In the genomic region with DNA sequence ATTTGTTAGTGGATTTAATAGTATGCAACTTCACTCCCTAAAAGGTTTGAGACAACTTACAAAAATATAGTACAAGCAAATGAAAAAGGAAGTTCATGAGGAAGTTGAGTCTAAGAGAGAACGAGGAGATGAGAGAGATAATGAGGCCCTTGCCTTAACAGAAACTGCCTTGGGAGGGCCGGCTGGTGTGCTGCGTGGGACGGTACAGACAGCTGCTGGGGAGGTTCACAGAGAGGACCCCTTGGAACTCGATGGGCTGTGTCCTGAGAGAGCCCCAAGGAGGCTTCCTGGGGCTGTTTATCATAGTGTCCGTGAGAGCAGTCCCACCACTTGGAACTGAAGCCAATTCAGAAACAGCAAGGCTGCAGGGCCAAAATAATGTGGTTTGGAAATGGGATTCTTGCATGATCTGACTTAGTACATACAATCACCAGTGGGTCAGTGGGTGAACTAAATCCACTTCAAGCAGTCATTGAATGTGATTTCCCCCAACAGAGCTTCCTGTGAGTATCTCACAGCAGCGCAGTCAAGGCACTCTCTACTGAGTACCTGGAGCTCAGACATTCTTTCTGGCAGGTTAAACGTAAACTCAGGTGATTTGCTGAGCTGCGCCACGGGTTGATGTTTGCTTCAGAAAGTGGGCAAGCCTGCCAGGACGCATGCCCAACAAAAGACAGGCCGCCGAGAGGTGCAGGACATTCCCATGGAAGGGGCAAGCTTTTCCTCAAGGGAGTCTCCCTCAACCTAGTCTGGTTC, we compare ENCODE assay signal across 9 cellular contexts.
A peak's percentile ranks its signal among the peaks of the same experiment; 100 is the strongest.
DNase-seq lines count a peak whose midpoint lies in the region; ATAC-seq, FAIRE-seq and TF ChIP-seq lines count a peak whose summit lies in the region.
"Had no signal": no experiment of that assay in that cellular context is flagged by ENCODE, and none has a peak within 500 bp of the region (broad histone marks: within the 10 kb centered on the region; RNA-seq: fewer than 3 reads in every experiment).

No MANE protein-coding gene starts in this region.

- H2BK15ac ChIP-seq in mesendoderm (replicated peaks; ENCODE audit: low read depth), result no peak overlapping the region

- TF ChIP-seq CTCF in endothelial cell (IDR thresholded peaks at IDR 0.05; ENCODE audit: unreplicated experiment) (no peak), MM.1S (IDR thresholded peaks at IDR 0.05; ENCODE audit: low read length) (no peak)

- H2BK120ac ChIP-seq in mesendoderm (ENCODE audit: low read depth, low read length), result no peak overlapping the region

- H3K4me3 ChIP-seq in mesendoderm (ENCODE audit: low read length) (no peak overlapping the region), MM.1S (ENCODE audit: low read length) (no peak overlapping the region)

- no peak overlapping the region for H2AK5ac ChIP-seq in mesendoderm (ENCODE audit: low read length)

- H3K27ac ChIP-seq in mesendoderm (ENCODE audit: low read depth, low read length) (no peak overlapping the region), MM.1S (ENCODE audit: low read length) (no peak overlapping the region)

- H3K4me2 ChIP-seq in mesendoderm (ENCODE audit: low read length), result no peak overlapping the region
- no peak overlapping the region for H3K4me2 ChIP-seq in MM.1S (ENCODE audit: low read depth, low read length)

- H3K56ac ChIP-seq in mesendoderm (ENCODE audit: low read length), result no peak overlapping the region

- no peak overlapping the region for H3K9ac ChIP-seq in mesendoderm (ENCODE audit: low read length)
- no peak overlapping the region for H3K9ac ChIP-seq in MM.1S (ENCODE audit: low read length)

- H3K79me1 ChIP-seq in mesendoderm (ENCODE audit: low read length), result no peaks in the 10 kb centered on the region

- peak; percentile 76 for FAIRE-seq in GM12891 (lab: Jason Lieb, UNC)

- H3K9me3 Mint-ChIP-seq in endothelial cell (ENCODE audit: unreplicated experiment), result no peaks in the 10 kb centered on the region

- H3K36me3 ChIP-seq in mesendoderm (ENCODE audit: control insufficient read depth, insufficient read depth, low read length) (no peaks in the 10 kb centered on the region), MM.1S (replicated peaks; ENCODE audit: insufficient read depth, low read length) (no peaks in the 10 kb centered on the region)

- no peaks in the 10 kb centered on the region for H3K9me3 ChIP-seq in MM.1S (replicated peaks; ENCODE audit: insufficient read depth, low read length)

- peaks cover 9% of the 10 kb centered on the region for H3K4me1 ChIP-seq in mesendoderm (ENCODE audit: control insufficient read depth, low read depth, low read length)
- H3K4me1 ChIP-seq in MM.1S (ENCODE audit: low read length), result no peaks in the 10 kb centered on the region

- no peak overlapping the region for H3K18ac ChIP-seq in mesendoderm (ENCODE audit: low read length)

- no peak overlapping the region for H3K4ac ChIP-seq in mesendoderm (ENCODE audit: low read depth, low read length)

- H3K23ac ChIP-seq in mesendoderm (ENCODE audit: low read length), result no peak overlapping the region

- peak overlapping the region; percentile 43 for H3K4me3 Mint-ChIP-seq in endothelial cell (ENCODE audit: unreplicated experiment)

- H3K27me3 Mint-ChIP-seq in endothelial cell (ENCODE audit: unreplicated experiment), result no peaks in the 10 kb centered on the region

- no peak overlapping the region for H2BK5ac ChIP-seq in mesendoderm (ENCODE audit: low read length)

- no peak overlapping the region for H3K27ac Mint-ChIP-seq in endothelial cell (ENCODE audit: unreplicated experiment)

- H4K8ac ChIP-seq in mesendoderm (ENCODE audit: low read depth, low read length), result no peak overlapping the region

- TF ChIP-seq POLR2A in GM12891 (IDR thresholded peaks at IDR 0.05; ENCODE audit: low read depth, low read length), result no peak

- no peaks in the 10 kb centered on the region for H4K20me1 ChIP-seq in MM.1S (ENCODE audit: insufficient read depth, low read length)

- DNase-seq in GM12891 (ENCODE audit: insufficient read length, low spot score), result peak; percentile 65
- DNase-seq in OCI-M2 (lab: John Stamatoyannopoulos, UW; ENCODE audit: unreplicated experiment), result peak; percentile 29
- DNase-seq in endothelial cell (ENCODE audit: low spot score), result no peak
- DNase-seq in HuH-7.5 (ENCODE audit: low spot score), result no peak
- DNase-seq in mesendoderm, result no peak
- DNase-seq in NCI-H82 treated with DMSO at 0.1 percent for 48 hours (lab: John Stamatoyannopoulos, UW; ENCODE audit: unreplicated experiment), result no peak
- no peak for DNase-seq in MM.1S
- DNase-seq: retina had no signal

- no peaks in the 10 kb centered on the region for H3K79me2 ChIP-seq in mesendoderm (ENCODE audit: control insufficient read depth, insufficient read depth, low read length)
- no peaks in the 10 kb centered on the region for H3K79me2 ChIP-seq in MM.1S (ENCODE audit: low read length)

- peaks cover 7% of the 10 kb centered on the region for H3K36me3 Mint-ChIP-seq in endothelial cell (ENCODE audit: low read depth, unreplicated experiment)

- peak; percentile 73 for ATAC-seq in HG02642 (IDR thresholded peaks at IDR 0.05; ENCODE audit: poor library complexity, unreplicated experiment)

- H4K5ac ChIP-seq in mesendoderm (ENCODE audit: low read length), result no peak overlapping the region

- H3K4me1 Mint-ChIP-seq in endothelial cell (ENCODE audit: unreplicated experiment), result peaks cover 15% of the 10 kb centered on the region

- no peaks in the 10 kb centered on the region for H3F3A ChIP-seq in MM.1S (ENCODE audit: insufficient read depth, low read length)

- WGBS in mesendoderm (ENCODE audit: extremely low coverage, insufficient coverage, low lambda C conversion rate), result no CpG with 5 or more reads among the region's 13 CpGs

- no peaks in the 10 kb centered on the region for H3K9me2 ChIP-seq in MM.1S (replicated peaks; ENCODE audit: insufficient read depth, low read length)

- no peak overlapping the region for H2AFZ ChIP-seq in MM.1S (ENCODE audit: low read length)

- H3K27me3 ChIP-seq in mesendoderm (ENCODE audit: insufficient read depth, low read length, poor library complexity) (no peaks in the 10 kb centered on the region), MM.1S (replicated peaks; ENCODE audit: insufficient read depth, low read length) (no peaks in the 10 kb centered on the region)

TF ChIP-seq in GM12891, 5 proteins besides CTCF, POLR2A, EP300 and RAD21:
- TF ChIP-seq SPI1 (IDR thresholded peaks at IDR 0.05; ENCODE audit: low read depth, low read length) (0 out of 2 replicates have a peak, but pooled peaks have one; percentile 17), TAF1 (IDR thresholded peaks at IDR 0.05; ENCODE audit: low read depth, low read length) (no peak)

Comparison
In these comparisons a context has a peak if more than half of its experiments do, and no peak if none do; other contexts are left out.
1. DNase-seq: peak in GM12891 (single experiment) and OCI-M2 (single experiment); none in endothelial cell (single experiment), HuH-7.5 (single experiment), mesendoderm (single experiment), NCI-H82 treated with DMSO at 0.1 percent for 48 hours (single experiment) and MM.1S (single experiment).